In the genomic region with DNA sequence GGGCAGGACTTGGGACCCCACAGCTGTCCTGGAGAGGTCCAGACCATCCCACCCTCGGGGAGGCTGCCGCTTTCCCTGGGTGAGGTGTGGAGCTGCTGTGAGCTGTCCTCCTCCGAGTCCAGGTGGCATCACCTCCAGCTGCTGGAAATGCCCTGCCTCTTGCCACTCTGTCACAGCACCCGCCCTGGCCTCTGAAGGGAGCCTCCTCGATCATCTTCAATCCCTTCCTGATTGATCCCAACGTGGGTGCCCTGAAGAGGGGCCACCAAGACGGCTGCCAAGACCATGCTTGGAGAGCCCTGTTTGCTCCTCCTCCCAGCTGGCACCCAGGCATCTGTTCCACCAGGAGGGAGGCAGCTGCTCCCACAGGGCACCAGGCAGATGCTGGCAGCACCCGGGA, we compare ENCODE assay signal across 14 cellular contexts. TPM values are rescaled to one million over a fixed set of nuclear protein-coding genes. Genes with fewer than 3 reads are reported as not detected.
DNase-seq lines count a peak whose midpoint lies in the region; ATAC-seq and TF ChIP-seq lines count a peak whose summit lies in the region.
"Had no signal": no experiment of that assay in that cellular context is flagged by ENCODE, and none has a peak within 500 bp of the region (broad histone marks: within the 10 kb centered on the region; RNA-seq: fewer than 3 reads in every experiment).

No MANE protein-coding gene starts in this region.

- CTCF ChIA-PET in CD8-positive, alpha-beta T cell (lab: Charles Lee): interaction anchor here (0.5 to 20.4 kb wide), 8 partner anchors 11 to 139 kb away, joined by 3 to 242 read pairs (median 6); a partner anchor contains a TSS

- no peaks in the 10 kb centered on the region for H4K20me1 ChIP-seq in BLaER1 treated with 17β-estradiol and CSF1 and Interleukin-3, amounts not matched to agents 10 nM and 100 nM

- H3K4me2 ChIP-seq in BLaER1 treated with 17β-estradiol and CSF1 and Interleukin-3, amounts not matched to agents 10 nM and 100 nM: peak overlapping the region; percentile 87 to 99 (median 94)

- H3K9me3 ChIP-seq in BLaER1 treated with 17β-estradiol and CSF1 and Interleukin-3, amounts not matched to agents 10 nM and 100 nM (replicated peaks in 1 of 11): no peaks in the 10 kb centered on the region
- H3K9me3 ChIP-seq in CD8-positive, alpha-beta T cell (ENCODE audit: low read length): no peaks in the 10 kb centered on the region
- H3K9me3 ChIP-seq in prostate gland: no peaks in the 10 kb centered on the region
- H3K9me3 ChIP-seq: Caco-2 had no signal

- peak overlapping the region; percentile 72 to 89 (median 84); a peak in 20 of 22 replicates for H3K9ac ChIP-seq in BLaER1 treated with 17β-estradiol and CSF1 and Interleukin-3, amounts not matched to agents 10 nM and 100 nM

- H3K27ac ChIP-seq in BLaER1 treated with 17β-estradiol and CSF1 and Interleukin-3, amounts not matched to agents 10 nM and 100 nM: peak overlapping the region; percentile 88 to 99 (median 94)
- H3K27ac ChIP-seq in CD8-positive, alpha-beta T cell (ENCODE audit: low read depth, low read length): peak overlapping the region; percentile 77
- peak overlapping the region; percentile 99 for H3K27ac ChIP-seq in cingulate gyrus (ENCODE audit: low read depth, low read length)
- peak overlapping the region; percentile 82 to 87 for H3K27ac ChIP-seq in prostate gland

- peak overlapping the region; percentile 85 for H3K27ac Mint-ChIP-seq in CD8-positive, alpha-beta T cell

- H3K9me3 Mint-ChIP-seq in CD8-positive, alpha-beta T cell: no peaks in the 10 kb centered on the region
- H3K9me3 Mint-ChIP-seq: H9 had no signal

- intact Hi-C loops in CD8-positive, alpha-beta T cell (cut with DNase I, micrococcal nuclease): no loop called here
- intact Hi-C loops in prostate gland (cut with DNase I): no loop called here

- ATAC-seq in CD8-positive, alpha-beta T cell: no peak

- no peaks in the 10 kb centered on the region for H3K27me3 Mint-ChIP-seq in CD8-positive, alpha-beta T cell (ENCODE audit: low read depth)

- no peaks in the 10 kb centered on the region for H3K36me3 ChIP-seq in BLaER1 treated with 17β-estradiol and CSF1 and Interleukin-3, amounts not matched to agents 10 nM and 100 nM
- H3K36me3 ChIP-seq in CD8-positive, alpha-beta T cell (ENCODE audit: insufficient read depth, low read length): no peaks in the 10 kb centered on the region
- H3K36me3 ChIP-seq in prostate gland: no peaks in the 10 kb centered on the region

- no peaks in the 10 kb centered on the region for H3K27me3 ChIP-seq in BLaER1 treated with 17β-estradiol and CSF1 and Interleukin-3, amounts not matched to agents 10 nM and 100 nM
- no peaks in the 10 kb centered on the region for H3K27me3 ChIP-seq in CD8-positive, alpha-beta T cell (ENCODE audit: insufficient read depth, low read length)
- H3K27me3 ChIP-seq in prostate gland (replicated peaks; ENCODE audit: insufficient read depth): no peaks in the 10 kb centered on the region

- peaks cover 61% of the 10 kb centered on the region for H3K4me1 Mint-ChIP-seq in CD8-positive, alpha-beta T cell (ENCODE audit: low read depth)

- H3K36me3 Mint-ChIP-seq in CD8-positive, alpha-beta T cell: no peaks in the 10 kb centered on the region

- no peak for TF ChIP-seq CTCF in CD8-positive, alpha-beta T cell (IDR thresholded peaks at IDR 0.05)
- TF ChIP-seq CTCF in prostate gland (IDR thresholded peaks at IDR 0.05): no peak

- POLR2A ChIA-PET in CD8-positive, alpha-beta T cell (lab: Charles Lee): interaction anchor here (0.9 to 3.2 kb wide), 4 partner anchors 30 to 59 kb away, joined by 3 to 25 read pairs (median 12); a partner anchor contains a TSS

- peaks cover 82 to 100% (median 90%) of the 10 kb centered on the region in 10 experiments for H3K4me1 ChIP-seq in BLaER1 treated with 17β-estradiol and CSF1 and Interleukin-3, amounts not matched to agents 10 nM and 100 nM
- H3K4me1 ChIP-seq in CD8-positive, alpha-beta T cell (ENCODE audit: insufficient read depth, low read length): peaks cover 63% of the 10 kb centered on the region
- peaks cover 10% of the 10 kb centered on the region for H3K4me1 ChIP-seq in prostate gland (replicated peaks)

- peak overlapping the region in 8 of 10 experiments; percentile 11 to 63 (median 54); a peak in 15 of 20 replicates for H3K4me3 ChIP-seq in BLaER1 treated with 17β-estradiol and CSF1 and Interleukin-3, amounts not matched to agents 10 nM and 100 nM
- no peak overlapping the region for H3K4me3 ChIP-seq in CD8-positive, alpha-beta T cell (ENCODE audit: low read depth, low read length)
- H3K4me3 ChIP-seq in prostate gland: no peak overlapping the region

- DNase-seq in CD8-positive, alpha-beta T cell: no peak
- DNase-seq in prostate gland (ENCODE audit: low spot score): no peak
- DNase-seq in NCI-H146 (lab: John Stamatoyannopoulos, UW): no peak
- no peak for DNase-seq in NCI-H1092 (lab: John Stamatoyannopoulos, UW)
- DNase-seq in 8988T: no peak
- DNase-seq: Caco-2; erythroblast; H9; NCI-H1092 treated with DMSO at 0.1 percent for 48 hours; NCI-H524 treated with DMSO at 0.1 percent for 48 hours; posterior cingulate gyrus; stimulated activated CD4-positive, alpha-beta T cell treated with anti-CD3 and anti-CD28 coated beads, Interleukin-1b, Interleukin-23, amount 100 ng/mL, for 48 hours had no signal

- no peak for TF ChIP-seq POLR2A in prostate gland (IDR thresholded peaks at IDR 0.05)

- H3K4me3 Mint-ChIP-seq in CD8-positive, alpha-beta T cell: peak overlapping the region; percentile 22
- H3K4me3 Mint-ChIP-seq: H9 had no signal

- 76% methylated on average over 8 of the region's 8 CpGs for WGBS in prostate gland

RNA-seq across cellular contexts. Expression of a gene that starts 4.6 kb away (rescaled TPM):
- under 1 TPM; 0.14 to 0.33 TPM for total RNA-seq in CD8-positive, alpha-beta T cell
- total RNA-seq in prostate gland: under 1 TPM in 1 of 2 donors, not detected in 1; 0.11 TPM
- total RNA-seq: Caco-2 had no signal

RNA-seq across cellular contexts. Expression of a gene that starts 58.3 kb away (rescaled TPM):
- total RNA-seq in CD8-positive, alpha-beta T cell: 10 to 100 TPM; 57.3 to 61.7 TPM
- 10 to 100 TPM; 23.1 to 40.2 TPM for total RNA-seq in prostate gland

Comparison
In these comparisons a context has a peak if more than half of its experiments do, and no peak if none do; other contexts are left out.
1. H3K4me3 ChIP-seq: peak in BLaER1 treated with 17β-estradiol and CSF1 and Interleukin-3, amounts not matched to agents 10 nM and 100 nM (8 of 10); none in CD8-positive, alpha-beta T cell (single experiment) and prostate gland (0 of 2).
2. Peak in every context shown above with its lines, with median percentiles within 50 percentile points of each other: H3K27ac ChIP-seq.